In the genomic region with DNA sequence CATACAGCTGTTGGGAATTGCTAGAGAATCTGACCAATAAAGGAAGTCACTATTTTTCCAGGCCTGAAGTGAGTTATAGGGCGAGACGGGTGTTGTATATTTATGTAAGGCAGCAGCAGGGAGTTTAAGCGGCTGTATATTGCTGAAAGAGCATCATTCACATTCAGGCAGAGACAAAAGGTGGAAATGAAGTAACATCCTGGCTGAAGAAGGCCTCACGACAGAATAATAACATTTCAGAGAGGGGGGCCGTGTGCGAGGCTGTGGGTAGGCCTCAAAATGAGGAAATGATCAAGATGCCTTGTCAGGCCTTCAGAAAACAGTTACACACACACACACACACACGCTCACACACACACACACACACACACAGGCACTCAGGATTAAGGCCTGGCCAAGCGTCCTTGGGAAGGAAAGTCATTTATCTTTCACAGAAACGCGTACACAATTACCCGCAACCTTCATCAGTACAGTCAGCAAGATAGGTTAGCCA, we compare ENCODE assay signal across 14 cellular contexts.
A peak's percentile ranks its signal among the peaks of the same experiment; 100 is the strongest.
DNase-seq lines count a peak whose midpoint lies in the region; ATAC-seq, FAIRE-seq and TF ChIP-seq lines count a peak whose summit lies in the region.
"Had no signal": no experiment of that assay in that cellular context is flagged by ENCODE, and none has a peak within 500 bp of the region (broad histone marks: within the 10 kb centered on the region; RNA-seq: fewer than 3 reads in every experiment).

No MANE protein-coding gene starts in this region.

- DNase-seq in KBM-7: peak; percentile 8
- DNase-seq in amniotic epithelial cell (ENCODE audit: low read depth): peak; percentile 55
- peak; percentile 10 to 65 for DNase-seq in heart right ventricle
- DNase-seq in prostate gland (ENCODE audit: low spot score): no peak
- no peak for DNase-seq in central memory CD4-positive, alpha-beta T cell
- no peak for DNase-seq in NCI-H2107 treated with DMSO at 0.1 percent for 48 hours (lab: John Stamatoyannopoulos, UW; ENCODE audit: unreplicated experiment)
- DNase-seq in GM19238 (ENCODE audit: insufficient read length, low spot score): no peak
- no peak for DNase-seq in frontal cortex (ENCODE audit: low spot score in 2 of 2)
- DNase-seq: activated T-cell treated with anti-CD3 and anti-CD28 coated beads, Interleukin-2, amount 50 U/mL, for 4 hours; NCI-H1436 treated with DMSO at 0.1 percent for 48 hours; NCI-H526; stimulated activated CD4-positive, alpha-beta T cell treated with anti-CD3 and anti-CD28 coated beads, Interleukin-4, amount 100 ng/mL, for 4 hours had no signal

- ATAC-seq in heart right ventricle: peak; percentile 81 to 98 (median 94)
- ATAC-seq: activated T-cell treated with anti-CD3 and anti-CD28 coated beads, Interleukin-2, amount 50 U/mL, for 4 hours had no signal

- peak overlapping the region in 8 of 10 donors; percentile 16 to 67 (median 45) for H3K27ac ChIP-seq in heart right ventricle
- peak overlapping the region; percentile 4 to 33 for H3K27ac ChIP-seq in prostate gland
- H3K27ac ChIP-seq: C4-2B had no signal

- no peak for FAIRE-seq in frontal cortex (lab: Jason Lieb, UNC)
- FAIRE-seq: bronchial epithelial cell had no signal

- H3K27me3 ChIP-seq in heart right ventricle (no peaks in the 10 kb centered on the region), prostate gland (replicated peaks; ENCODE audit: insufficient read depth) (no peaks in the 10 kb centered on the region)

- H3K36me3 ChIP-seq in heart right ventricle (no peaks in the 10 kb centered on the region), prostate gland (no peaks in the 10 kb centered on the region)

- H3K4me3 ChIP-seq in heart right ventricle (no peak overlapping the region), prostate gland (no peak overlapping the region)

- intact Hi-C loops in heart right ventricle (cut with DNase I): loop anchor here in 1 of 10 donors (5.0 kb wide), 1 partner anchor 92 kb away; no protein-coding TSS in a partner anchor
- intact Hi-C loops in prostate gland (cut with DNase I): loop anchor here (10.0 kb wide), 1 partner anchor 61 kb away; no protein-coding TSS in a partner anchor

- TF ChIP-seq CTCF in heart right ventricle (IDR thresholded peaks at IDR 0.05) (no peak), prostate gland (IDR thresholded peaks at IDR 0.05) (no peak)

- WGBS in heart right ventricle, 2 donors: 40 to 53% methylated on average over 11 of the region's 11 CpGs
- 68% methylated on average over 11 of the region's 11 CpGs for WGBS in prostate gland

- H3K4me1 ChIP-seq in heart right ventricle (peaks cover 0 to 28% (median 4%) of the 10 kb centered on the region in 9 donors), prostate gland (replicated peaks) (no peaks in the 10 kb centered on the region)

- H3K9me3 ChIP-seq in heart right ventricle (peaks cover 0 to 23% (median 5%) of the 10 kb centered on the region in 11 donors), prostate gland (no peaks in the 10 kb centered on the region)

- TF ChIP-seq POLR2A in prostate gland (IDR thresholded peaks at IDR 0.05): no peak

- in situ Hi-C loops in KBM-7 (cut with MboI; ENCODE audit: low pct_unique_long_range_greater_than_20kb, low sequenced_read_pairs): no loop called here

Comparison
In these comparisons a context has a peak if more than half of its experiments do, and no peak if none do; other contexts are left out.
1. DNase-seq: peak in KBM-7 (single experiment), amniotic epithelial cell (single experiment) and heart right ventricle (2 of 2); none in prostate gland (single experiment), central memory CD4-positive, alpha-beta T cell (single experiment), NCI-H2107 treated with DMSO at 0.1 percent for 48 hours (single experiment), GM19238 (single experiment) and frontal cortex (0 of 2).